In the genomic region with DNA sequence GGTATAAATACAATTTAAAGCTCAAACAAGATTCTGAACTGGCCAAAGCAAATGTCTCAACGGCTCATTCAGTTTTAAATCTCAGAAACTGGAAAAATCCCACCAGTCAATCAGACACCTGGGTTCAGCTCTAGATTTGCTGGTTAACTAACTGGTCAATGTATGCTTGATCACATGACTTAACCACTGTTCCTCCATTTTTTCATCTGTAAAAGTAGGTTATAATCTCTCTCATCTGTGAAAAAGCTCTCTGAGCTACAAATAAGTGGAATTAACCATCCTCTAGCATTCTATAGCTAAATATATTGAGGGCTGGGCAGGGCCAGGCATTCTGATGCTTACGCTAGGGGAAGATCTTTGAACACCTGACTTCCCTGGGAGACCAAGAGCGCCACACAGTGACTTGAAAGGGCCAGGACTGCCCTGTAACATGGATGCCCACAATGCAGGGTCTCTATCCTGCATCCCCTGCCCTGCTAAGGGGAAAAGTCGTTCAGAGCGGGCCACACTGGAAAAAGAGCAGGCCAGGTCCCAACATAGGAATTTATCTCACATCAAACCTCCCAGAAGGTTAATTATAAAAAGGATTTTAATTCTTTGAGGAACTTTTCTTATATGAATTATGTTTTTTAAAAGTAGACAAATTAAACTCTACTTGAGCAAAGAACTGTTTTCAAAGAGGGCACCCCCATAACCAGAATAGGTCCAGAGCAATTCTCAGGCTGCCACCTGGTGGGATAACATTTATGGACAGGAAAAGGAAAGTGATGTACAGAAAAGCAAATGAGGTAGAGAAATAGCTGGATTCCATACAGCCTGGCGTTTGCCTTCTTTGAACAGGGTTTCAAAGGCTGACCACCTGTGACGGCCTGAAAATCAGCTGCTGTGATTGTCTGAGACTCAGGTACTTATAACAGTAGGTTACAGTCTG, we compare ENCODE assay signal across 8 cellular contexts. TPM values are rescaled to one million over a fixed set of nuclear protein-coding genes. Genes with fewer than 3 reads are reported as not detected.
DNase-seq lines count a peak whose midpoint lies in the region; ATAC-seq and TF ChIP-seq lines count a peak whose summit lies in the region.

No MANE protein-coding gene starts in this region.

- no peaks in the 10 kb centered on the region for H3K9me3 ChIP-seq in aorta (ENCODE audit: control insufficient read depth, low read length)

- peaks cover 20% of the 10 kb centered on the region for H3K36me3 Mint-ChIP-seq in activated T-helper 17 cell treated with anti-CD3 and anti-CD28 coated beads, Interleukin-2, amount 50 U/mL, for 72 hours (ENCODE audit: low read depth)
- H3K36me3 Mint-ChIP-seq in glutamatergic neuron (ENCODE audit: unreplicated experiment) (no peaks in the 10 kb centered on the region), progenitor cell of endocrine pancreas (ENCODE audit: insufficient read depth) (peaks cover 4% of the 10 kb centered on the region)

- ATAC-seq in HG02759 (IDR thresholded peaks at IDR 0.05; ENCODE audit: unreplicated experiment) (peak; percentile 33), aorta (ENCODE audit: low FRiP score) (no peak)
- peak; percentile 25 for ATAC-seq in activated T-helper 17 cell treated with anti-CD3 and anti-CD28 coated beads, Interleukin-2, amount 50 U/mL, for 72 hours (replicated peaks)

- peak in 4 of 6 experiments; percentile 5 to 46 (median 16) for DNase-seq in stimulated activated naive CD4-positive, alpha-beta T cell (lab: John Stamatoyannopoulos, UW)
- no peak for DNase-seq in stimulated activated naive CD4-positive, alpha-beta T cell treated with Interleukin-2 at 50 U/mL for 16 hours (lab: John Stamatoyannopoulos, UW)
- DNase-seq in NCI-H226 (peak; percentile 32), glutamatergic neuron (peak; percentile 47), progenitor cell of endocrine pancreas (ENCODE audit: low spot score, unreplicated experiment) (no peak), aorta (no peak)

- intact Hi-C loops in aorta (cut with DNase I), result loop anchor here in 1 of 2 donors (5.0 kb wide), 1 partner anchor 45 kb away; the partner anchor contains the start of gene NT5C3A

- H3K36me3 ChIP-seq in aorta (ENCODE audit: control insufficient read depth in 1 of 2, insufficient read depth in 2 of 2, low read length in 1 of 2), result peaks cover 0 to 1% of the 10 kb centered on the region in 2 donors

- H3K4me1 Mint-ChIP-seq in activated T-helper 17 cell treated with anti-CD3 and anti-CD28 coated beads, Interleukin-2, amount 50 U/mL, for 72 hours, result peaks cover 24% of the 10 kb centered on the region
- H3K4me1 Mint-ChIP-seq in glutamatergic neuron (ENCODE audit: low read depth, unreplicated experiment) (peaks cover 7% of the 10 kb centered on the region), progenitor cell of endocrine pancreas (ENCODE audit: low read depth) (peaks cover 31% of the 10 kb centered on the region)

- peak overlapping the region; percentile 98 for H3K4me3 Mint-ChIP-seq in activated T-helper 17 cell treated with anti-CD3 and anti-CD28 coated beads, Interleukin-2, amount 50 U/mL, for 72 hours
- H3K4me3 Mint-ChIP-seq in glutamatergic neuron (ENCODE audit: unreplicated experiment) (peak overlapping the region; percentile 99), progenitor cell of endocrine pancreas (ENCODE audit: low read depth) (peak overlapping the region; percentile 94)

- no peaks in the 10 kb centered on the region for H3K9me3 Mint-ChIP-seq in activated T-helper 17 cell treated with anti-CD3 and anti-CD28 coated beads, Interleukin-2, amount 50 U/mL, for 72 hours
- H3K9me3 Mint-ChIP-seq in glutamatergic neuron (ENCODE audit: unreplicated experiment) (peaks cover 4% of the 10 kb centered on the region), progenitor cell of endocrine pancreas (ENCODE audit: low read depth) (no peaks in the 10 kb centered on the region)

- H3K27ac Mint-ChIP-seq in activated T-helper 17 cell treated with anti-CD3 and anti-CD28 coated beads, Interleukin-2, amount 50 U/mL, for 72 hours, result peak overlapping the region; percentile 94
- H3K27ac Mint-ChIP-seq in glutamatergic neuron (ENCODE audit: unreplicated experiment) (no peak overlapping the region), progenitor cell of endocrine pancreas (peak overlapping the region; percentile 97)

- H3K4me3 ChIP-seq in aorta (ENCODE audit: low read length in 2 of 2), result no peak overlapping the region

- 39 to 42% methylated on average over 7 of the region's 7 CpGs for WGBS in aorta, 2 donors

- H3K4me1 ChIP-seq in aorta (ENCODE audit: control insufficient read depth in 1 of 2, insufficient read depth in 2 of 2, low read length in 2 of 2), result peaks cover 5% of the 10 kb centered on the region in 2 donors

- no peaks in the 10 kb centered on the region for H3K27me3 ChIP-seq in aorta (ENCODE audit: control insufficient read depth in 1 of 2, insufficient read depth in 2 of 2, low read length in 1 of 2)

- no peak overlapping the region for H3K27ac ChIP-seq in aorta (ENCODE audit: low read depth in 1 of 2, low read length in 2 of 2)

- peak; percentile 15 for TF ChIP-seq CTCF in glutamatergic neuron (IDR thresholded peaks at IDR 0.05; ENCODE audit: partially characterized antibody, unreplicated experiment)
- TF ChIP-seq CTCF in progenitor cell of endocrine pancreas (IDR thresholded peaks at IDR 0.05; ENCODE audit: unreplicated experiment), result peak; percentile 52

- H3K27me3 Mint-ChIP-seq in activated T-helper 17 cell treated with anti-CD3 and anti-CD28 coated beads, Interleukin-2, amount 50 U/mL, for 72 hours, result peaks cover 3% of the 10 kb centered on the region
- no peaks in the 10 kb centered on the region for H3K27me3 Mint-ChIP-seq in glutamatergic neuron (ENCODE audit: unreplicated experiment)
- no peaks in the 10 kb centered on the region for H3K27me3 Mint-ChIP-seq in progenitor cell of endocrine pancreas

RNA-seq across cellular contexts. Expression of gene RP9, which starts 1.8 kb away (rescaled TPM):
- 10 to 100 TPM in 1 of 2 donors, 1 to 10 TPM in 1; 5.2 to 11.2 TPM for total RNA-seq in activated T-helper 17 cell treated with anti-CD3 and anti-CD28 coated beads, Interleukin-2, amount 50 U/mL, for 72 hours
- total RNA-seq in glutamatergic neuron (ENCODE audit: unreplicated experiment) (26.4 TPM), progenitor cell of endocrine pancreas (26.2 and 27.7 TPM in 2 replicates), aorta (10 to 100 TPM in 1 of 2 donors, 1 to 10 TPM in 1; 9.4 to 13.8 TPM)
- polyA plus RNA-seq in aorta, result 10 to 100 TPM in 1 of 2 donors, 1 to 10 TPM in 1; 4.5 to 27.6 TPM

RNA-seq across cellular contexts. Expression of gene BBS9, which starts 22.0 kb away (rescaled TPM):
- total RNA-seq in activated T-helper 17 cell treated with anti-CD3 and anti-CD28 coated beads, Interleukin-2, amount 50 U/mL, for 72 hours, result 10 to 100 TPM; 11.3 to 14.4 TPM
- total RNA-seq in glutamatergic neuron (ENCODE audit: unreplicated experiment) (21.1 TPM), progenitor cell of endocrine pancreas (22.8 and 25.5 TPM in 2 replicates), aorta (10 to 100 TPM; 19.9 to 37.2 TPM)
- 1 to 10 TPM; 3.5 to 8.4 TPM for polyA plus RNA-seq in aorta

RNA-seq across cellular contexts. Expression of gene NT5C3A, which starts 44.8 kb away (rescaled TPM):
- total RNA-seq in activated T-helper 17 cell treated with anti-CD3 and anti-CD28 coated beads, Interleukin-2, amount 50 U/mL, for 72 hours, result 10 to 100 TPM; 35.0 to 35.7 TPM
- total RNA-seq in glutamatergic neuron (ENCODE audit: unreplicated experiment) (35.9 TPM), progenitor cell of endocrine pancreas (35.0 and 36.1 TPM in 2 replicates), aorta (10 to 100 TPM; 16.9 to 28.2 TPM)
- polyA plus RNA-seq in aorta, result 10 to 100 TPM; 14.5 to 15.8 TPM

Comparison
In these comparisons a context has a peak if more than half of its experiments do, and no peak if none do; other contexts are left out.
1. DNase-seq: peak in stimulated activated naive CD4-positive, alpha-beta T cell (4 of 6), NCI-H226 (single experiment) and glutamatergic neuron (single experiment); none in stimulated activated naive CD4-positive, alpha-beta T cell treated with Interleukin-2 at 50 U/mL for 16 hours (single experiment), progenitor cell of endocrine pancreas (single experiment) and aorta (0 of 2).
2. Peak in every context shown above with its lines, with median percentiles within 50 percentile points of each other: H3K4me3 Mint-ChIP-seq.